In the genomic region with DNA sequence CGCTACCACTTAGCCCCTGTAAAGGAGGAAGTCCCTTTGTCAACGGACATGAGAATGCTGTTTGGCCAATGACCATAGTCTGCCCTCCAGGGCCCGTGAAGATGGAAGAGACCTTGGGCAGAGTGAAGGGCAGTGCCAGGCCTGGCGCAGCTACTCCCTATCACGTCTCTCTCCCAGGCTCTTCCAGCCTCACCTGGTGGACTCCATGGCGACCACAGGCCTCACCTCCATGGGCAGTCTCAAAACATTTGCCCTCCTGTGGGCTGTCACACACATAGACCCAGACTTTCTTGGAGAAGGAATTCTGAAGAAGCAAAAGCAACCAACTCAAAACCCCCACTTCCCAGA, we compare ENCODE assay signal across 8 cellular contexts. TPM values are rescaled to one million over a fixed set of nuclear protein-coding genes. Genes with fewer than 3 reads are reported as not detected.
DNase-seq lines count a peak whose midpoint lies in the region; ATAC-seq, FAIRE-seq and TF ChIP-seq lines count a peak whose summit lies in the region.
"Not testable (repeated sequence)": the region's sequence is repeated elsewhere in the genome, so short reads cannot be mapped to it uniquely, and the experiment has no call there.

No MANE protein-coding gene starts in this region.

- POLR2A ChIA-PET in GM12878 (lab: Charles Lee): not testable (repeated sequence)

- H3K23ac ChIP-seq in trophoblast cell (ENCODE audit: low read length): not testable (repeated sequence)

- peak overlapping the region; percentile 9 for H4K12ac ChIP-seq in trophoblast cell (ENCODE audit: low read depth, low read length)

- H3K9me3 ChIP-seq in T-helper 17 cell (ENCODE audit: control insufficient read depth, low read length, poor library complexity, severe bottlenecking); GM12878 (replicated peaks; ENCODE audit: control insufficient read depth, insufficient read depth, low read length); fibroblast of lung (ENCODE audit: control insufficient read depth, insufficient read depth, low read depth, low read length); right lobe of liver; trophoblast cell (ENCODE audit: insufficient read depth, low read depth, low read length); upper lobe of left lung: not testable (repeated sequence)

- not testable (repeated sequence) for H3K36me3 ChIP-seq in KMS-11 (ENCODE audit: insufficient read depth); GM12878 (ENCODE audit: control insufficient read depth in 2 of 2, insufficient read depth in 2 of 2, low read length in 1 of 2); fibroblast of lung (ENCODE audit: control insufficient read depth, insufficient read depth, low read length); trophoblast cell (ENCODE audit: control insufficient read depth in 1 of 2, insufficient read depth in 2 of 2, low read length in 2 of 2)
- H3K36me3 ChIP-seq in right lobe of liver: peaks cover 0 to 10% (median 2%) of the 10 kb centered on the region in 4 donors
- peaks cover 0 to 12% (median 0%) of the 10 kb centered on the region in 4 donors for H3K36me3 ChIP-seq in upper lobe of left lung

- not testable (repeated sequence) for H3K4me1 Mint-ChIP-seq in T-helper 17 cell

- peak overlapping the region; percentile 23 for H3K4ac ChIP-seq in trophoblast cell (ENCODE audit: low read depth, low read length)

- not testable (repeated sequence) for H3K14ac ChIP-seq in trophoblast cell (ENCODE audit: low read length)

- DNase-seq in DMS53 (lab: John Stamatoyannopoulos, UW) (peak; percentile 50), right lobe of liver (peak in 1 of 3 donors; percentile 53)
- not testable (repeated sequence) for DNase-seq in T-helper 17 cell; GM12878 (ENCODE audit: low read depth, low spot score); fibroblast of lung (ENCODE audit: low read depth in 2 of 2); trophoblast cell; upper lobe of left lung

- TF ChIP-seq CTCF in KMS-11 (conservative IDR thresholded peaks at IDR 0.05; ENCODE audit: low read depth, low read length); GM12878 (IDR thresholded peaks at IDR 0.05 in 2 of 3, conservative IDR thresholded peaks at IDR 0.05 in 1 of 3; ENCODE audit: control insufficient read depth in 2 of 3, extremely low read depth in 1 of 3, insufficient read depth in 1 of 3, low read depth in 3 of 3, low read length in 3 of 3); fibroblast of lung (conservative IDR thresholded peaks at IDR 0.05 in 1 of 2, IDR thresholded peaks at IDR 0.05 in 1 of 2; ENCODE audit: low read depth in 1 of 2, low read length in 2 of 2); right lobe of liver (IDR thresholded peaks at IDR 0.05); upper lobe of left lung (IDR thresholded peaks at IDR 0.05): not testable (repeated sequence)

- H4K20me1 ChIP-seq in KMS-11 (ENCODE audit: insufficient read depth); GM12878 (ENCODE audit: control insufficient read depth, insufficient read depth); fibroblast of lung (ENCODE audit: control insufficient read depth, extremely low read depth, insufficient read depth, low read length): not testable (repeated sequence)

- not testable (repeated sequence) for H2BK120ac ChIP-seq in trophoblast cell (ENCODE audit: insufficient read depth, low read length, poor library complexity)

- H2AK5ac ChIP-seq in trophoblast cell (ENCODE audit: low read length): not testable (repeated sequence)

- H2BK12ac ChIP-seq in trophoblast cell (ENCODE audit: low read length): not testable (repeated sequence)

- not testable (repeated sequence) for ATAC-seq in T-helper 17 cell
- ATAC-seq in GM12878 (peak; percentile 1; the same call in 2 of the 3 replicates), right lobe of liver (peak; percentile 6 to 31 (median 14)), upper lobe of left lung (ENCODE audit: low FRiP score in 2 of 2) (peak; percentile 1 to 49)

- H3K9ac ChIP-seq in KMS-11: peak overlapping the region; percentile 62; the same call in 1 of the 2 replicates
- peak overlapping the region; percentile 81; the same call in 1 of the 2 replicates for H3K9ac ChIP-seq in GM12878 (ENCODE audit: control insufficient read depth, insufficient read depth, low read length)
- H3K9ac ChIP-seq in fibroblast of lung (ENCODE audit: insufficient read depth, low read length): peak overlapping the region; percentile 88
- H3K9ac ChIP-seq in trophoblast cell (ENCODE audit: low read length): not testable (repeated sequence)

- H3K4me3 ChIP-seq in KMS-11 (IDR thresholded peaks at IDR 0.05; ENCODE audit: insufficient read depth, low read depth, low read length): not testable (repeated sequence)
- H3K4me3 ChIP-seq in GM12878 (peak overlapping the region; percentile 73), fibroblast of lung (replicated peaks in 1 of 4; ENCODE audit: control extremely low read depth in 1 of 4, insufficient read depth in 1 of 4, low read depth in 3 of 4, low read length in 4 of 4) (peak overlapping the region; percentile 84 to 94 (median 88)), right lobe of liver (peak overlapping the region; percentile 85 to 99 (median 94)), trophoblast cell (ENCODE audit: low read depth, low read length) (peak overlapping the region; percentile 91), upper lobe of left lung (peak overlapping the region; percentile 67 to 98 (median 78))

- peak overlapping the region; percentile 98 for H3K4me3 Mint-ChIP-seq in T-helper 17 cell

- in situ Hi-C loops in GM12878 (cut with MboI): not testable (repeated sequence)

- not testable (repeated sequence) for TF ChIP-seq POLR2A in GM12878 (IDR thresholded peaks at IDR 0.05; ENCODE audit: low read depth, low read length); right lobe of liver (IDR thresholded peaks at IDR 0.05); upper lobe of left lung (IDR thresholded peaks at IDR 0.05)

- H3K4me2 ChIP-seq in KMS-11 (peak overlapping the region; percentile 60; the same call in 1 of the 2 replicates), GM12878 (ENCODE audit: control insufficient read depth, insufficient read depth) (peak overlapping the region; percentile 75), fibroblast of lung (ENCODE audit: extremely low read depth, insufficient read depth, low read length) (peak overlapping the region; percentile 92), trophoblast cell (ENCODE audit: low read length) (peak overlapping the region; percentile 74)

- RAD21 ChIA-PET in GM12878 (lab: Charles Lee; ENCODE audit: unreplicated experiment): interaction anchor here (0.9 to 1.3 kb wide), 2 partner anchors 44 to 321 kb away, joined by 3 read pairs; no protein-coding TSS in a partner anchor

- not testable (repeated sequence) for BruUV-seq in GM12878 (replicated peaks; lab: Mats Ljungman, UMichigan)

- not testable (repeated sequence) for H3K27me3 Mint-ChIP-seq in T-helper 17 cell

- CTCF ChIA-PET in GM12878 (lab: Yijun Ruan, JAX): interaction anchor here (0.6 to 2.0 kb wide), 5 partner anchors 58 to 1632 kb away, joined by 3 to 8 read pairs (median 3); no protein-coding TSS in a partner anchor

- not testable (repeated sequence) for H3K27me3 ChIP-seq in KMS-11 (ENCODE audit: insufficient read depth, low read depth); GM12878 (replicated peaks in 1 of 2; ENCODE audit: control insufficient read depth in 2 of 2, insufficient read depth in 2 of 2, low read length in 1 of 2); fibroblast of lung (ENCODE audit: control insufficient read depth, insufficient read depth, low read length); right lobe of liver; trophoblast cell (ENCODE audit: insufficient read depth, low read length); upper lobe of left lung

- H3K36me3 Mint-ChIP-seq in T-helper 17 cell (ENCODE audit: low read depth): not testable (repeated sequence)

- SMC1A ChIA-PET in GM12878 (lab: Charles Lee; ENCODE audit: uncharacterized antibody, unreplicated experiment): interaction anchor here (0.7 kb wide), 3 partner anchors 22 to 138 kb away, joined by 3 read pairs; no protein-coding TSS in a partner anchor

- H3K27ac ChIP-seq in KMS-11: 0 out of 2 replicates have a peak overlapping the region, but pooled peaks have one; percentile 45
- peak overlapping the region; percentile 78; the same call in 1 of the 2 replicates for H3K27ac ChIP-seq in GM12878 (ENCODE audit: control insufficient read depth, insufficient read depth)
- peak overlapping the region; percentile 76 for H3K27ac ChIP-seq in fibroblast of lung (ENCODE audit: insufficient read depth, low read length)
- H3K27ac ChIP-seq in right lobe of liver: peak overlapping the region; percentile 85 to 92 (median 92)
- H3K27ac ChIP-seq in trophoblast cell (ENCODE audit: low read depth, low read length): not testable (repeated sequence)
- peak overlapping the region; percentile 76 to 91 (median 88) for H3K27ac ChIP-seq in upper lobe of left lung

- H3K79me1 ChIP-seq in trophoblast cell (ENCODE audit: low read length): not testable (repeated sequence)

- peak overlapping the region; percentile 29 for H4K91ac ChIP-seq in trophoblast cell (ENCODE audit: low read depth, low read length)

- 33% methylated on average over 6 of the region's 6 CpGs for WGBS in GM12878 (ENCODE audit: insufficient coverage, insufficient replicate concordance, low lambda C conversion rate, missing lambda C conversion rate)
- WGBS in right lobe of liver (ENCODE audit: insufficient coverage, low coverage, low lambda C conversion rate, missing lambda C conversion rate): 20% methylated on average over 5 of the region's 6 CpGs
- no CpG with 5 or more reads among the region's 6 CpGs for WGBS in trophoblast cell (ENCODE audit: extremely low coverage, insufficient coverage, insufficient read length)
- WGBS in upper lobe of left lung, 2 donors: 28 to 45% methylated on average over 4 to 6 of the region's 6 CpGs

- not testable (repeated sequence) for TF ChIP-seq EP300 in GM12878 (IDR thresholded peaks at IDR 0.05; ENCODE audit: borderline replicate concordance in 1 of 2, control insufficient read depth in 1 of 2, low read depth in 2 of 2, low read length in 2 of 2); upper lobe of left lung (IDR thresholded peaks at IDR 0.05)

- not testable (repeated sequence) for H3K79me2 ChIP-seq in KMS-11 (ENCODE audit: insufficient read depth, low read depth); GM12878 (ENCODE audit: control insufficient read depth, insufficient read depth, low read length); fibroblast of lung (ENCODE audit: control insufficient read depth, insufficient read depth, low read length); trophoblast cell (ENCODE audit: control insufficient read depth, insufficient read depth, low read length, poor library complexity)

- H3K27ac Mint-ChIP-seq in T-helper 17 cell: peak overlapping the region; percentile 91

- TF ChIP-seq RAD21 in GM12878 (IDR thresholded peaks at IDR 0.05; ENCODE audit: insufficient read depth, low read depth, low read length): not testable (repeated sequence)

- not testable (repeated sequence) for H2BK5ac ChIP-seq in trophoblast cell (ENCODE audit: low read depth, low read length, poor library complexity)

- peak overlapping the region; percentile 58 for H3K18ac ChIP-seq in trophoblast cell (ENCODE audit: low read length)

- H2AFZ ChIP-seq in KMS-11 (ENCODE audit: low read depth) (peak overlapping the region; percentile 69), GM12878 (ENCODE audit: control insufficient read depth, low read depth, low read length) (peak overlapping the region; percentile 78), fibroblast of lung (ENCODE audit: low read length) (peak overlapping the region; percentile 76), trophoblast cell (ENCODE audit: insufficient read depth, low read length, poor library complexity) (peak overlapping the region; percentile 39)

- intact Hi-C loops in GM12878 (cut with micrococcal nuclease; ENCODE audit: unreplicated experiment): loop anchor here (5.0 kb wide), 1 partner anchor 366 kb away; no protein-coding TSS in a partner anchor
- intact Hi-C loops in right lobe of liver (cut with DNase I): not testable (repeated sequence)

- peak overlapping the region; percentile 54 for H4K8ac ChIP-seq in trophoblast cell (ENCODE audit: low read depth, low read length)

- H3K4me1 ChIP-seq in KMS-11 (ENCODE audit: low read depth, poor library complexity, severe bottlenecking); GM12878 (ENCODE audit: control insufficient read depth, insufficient read depth, low read length); fibroblast of lung (ENCODE audit: control insufficient read depth, extremely low read depth, insufficient read depth, low read length); trophoblast cell (ENCODE audit: control insufficient read depth in 1 of 2, insufficient read depth in 2 of 2, low read length in 2 of 2): not testable (repeated sequence)
- H3K4me1 ChIP-seq in right lobe of liver: peaks cover 0 to 38% (median 10%) of the 10 kb centered on the region in 4 donors
- H3K4me1 ChIP-seq in upper lobe of left lung: peaks cover 12 to 26% (median 19%) of the 10 kb centered on the region in 4 donors

- not testable (repeated sequence) for FAIRE-seq in GM12878 (lab: Jason Lieb, UNC)

RNA-seq across cellular contexts. Expression of gene DHRS4, which starts 0.5 kb away (rescaled TPM):
- total RNA-seq in T-helper 17 cell (10 to 100 TPM in 1 of 2 donors, 1 to 10 TPM in 1; 7.6 to 13.4 TPM), GM12878 (2014; rRNA removed) (35.7 and 38.1 TPM in 2 replicates), GM12878 (2014; rRNA removed; fragmentation: Illumina TruSeq; extraction: Trizol) (18.2 and 19.7 TPM in 2 replicates), GM12878 (2021) (24.3 TPM in 2 replicates), fibroblast of lung (51.9 and 54.7 TPM in 2 replicates), right lobe of liver (10 to 100 TPM; 30.5 to 82.5 (median 45.1) TPM), upper lobe of left lung (10 to 100 TPM; 30.3 to 57.9 (median 33.8) TPM)
- total RNA-seq in GM12878 (2013; cell fraction: nucleolus; rRNA removed): 8.8 and 9.4 TPM in 2 replicates
- polyA plus RNA-seq in GM12878 (2011; ENCODE audit: low read depth): 16.7 TPM
- polyA plus RNA-seq in GM12878 (2011; rRNA removed) (10.1 and 12.2 TPM in 2 replicates), GM12878 (2014; fragmentation: Illumina TruSeq; extraction: Trizol) (16.6 and 20.1 TPM in 2 replicates), GM12878 (2014; fragmentation: Nextera tagmentation; extraction: Ambion mirVana) (1 to 10 TPM; 2.4 to 8.2 TPM), GM12878 (2014; rRNA removed) (31.6 and 36.0 TPM in 2 replicates), GM12878 (2016; fragmentation: Nextera tagmentation; extraction: Ambion mirVana) (10 to 100 TPM; 32.9 to 33.4 TPM), fibroblast of lung (28.9 and 30.5 TPM in 2 replicates)
- 20.8 and 21.3 TPM in 2 replicates for polyA plus RNA-seq in GM12878 (2011; cell fraction: cytosol; rRNA removed)
- 12.5 and 15.2 TPM in 2 replicates for polyA plus RNA-seq in GM12878 (2011; cell fraction: nucleus; rRNA removed)
- 22.2 and 24.0 TPM in 2 replicates for polyA plus RNA-seq in GM12878 (2012)
- polyA minus RNA-seq in GM12878 (2011; rRNA and poly(A)+ RNA removed): 6.7 and 7.4 TPM in 2 replicates
- polyA minus RNA-seq in GM12878 (2011; cell fraction: cytosol; rRNA and poly(A)+ RNA removed): 3.7 and 5.0 TPM in 2 replicates
- 4.2 and 5.1 TPM in 2 replicates for polyA minus RNA-seq in GM12878 (2011; cell fraction: nucleus; rRNA and poly(A)+ RNA removed)
- polyA plus RNA-seq in fibroblast of lung (2012): 50.4 and 52.7 TPM in 2 replicates
- polyA minus RNA-seq in fibroblast of lung (ENCODE audit: low replicate concordance): 9.7 and 24.7 TPM in 2 replicates
- 11.9 and 12.2 TPM in 2 replicates for polyA plus RNA-seq in trophoblast cell (2013)

RNA-seq across cellular contexts. Expression of gene DHRS4L2, which starts 35.6 kb away (rescaled TPM):
- total RNA-seq in T-helper 17 cell (1 to 10 TPM; 9.9 to 10.0 TPM), GM12878 (2014; rRNA removed) (31.1 and 41.7 TPM in 2 replicates), GM12878 (2014; rRNA removed; fragmentation: Illumina TruSeq; extraction: Trizol) (22.0 and 24.0 TPM in 2 replicates), GM12878 (2021) (21.5 and 24.9 TPM in 2 replicates), fibroblast of lung (16.7 and 22.6 TPM in 2 replicates), right lobe of liver (10 to 100 TPM; 17.7 to 53.6 (median 32.3) TPM), upper lobe of left lung (10 to 100 TPM; 13.2 to 27.4 (median 18.2) TPM)
- 10.2 and 10.4 TPM in 2 replicates for total RNA-seq in GM12878 (2013; cell fraction: nucleolus; rRNA removed)
- 9.5 TPM for polyA plus RNA-seq in GM12878 (2011; ENCODE audit: low read depth)
- polyA plus RNA-seq in GM12878 (2011; rRNA removed) (7.0 and 10.5 TPM in 2 replicates), GM12878 (2014; fragmentation: Illumina TruSeq; extraction: Trizol) (20.6 and 28.1 TPM in 2 replicates), GM12878 (2014; fragmentation: Nextera tagmentation; extraction: Ambion mirVana) (1 to 10 TPM; 2.8 to 6.8 TPM), GM12878 (2014; rRNA removed) (40.5 and 49.3 TPM in 2 replicates), GM12878 (2016; fragmentation: Nextera tagmentation; extraction: Ambion mirVana) (10 to 100 TPM; 27.5 to 33.1 TPM), fibroblast of lung (12.7 and 12.8 TPM in 2 replicates)
- 13.7 TPM in 2 replicates for polyA plus RNA-seq in GM12878 (2011; cell fraction: cytosol; rRNA removed)
- 13.5 and 14.0 TPM in 2 replicates for polyA plus RNA-seq in GM12878 (2011; cell fraction: nucleus; rRNA removed)
- 12.8 and 17.4 TPM in 2 replicates for polyA plus RNA-seq in GM12878 (2012)
- polyA minus RNA-seq in GM12878 (2011; rRNA and poly(A)+ RNA removed): 6.5 and 13.2 TPM in 2 replicates
- 2.3 and 7.8 TPM in 2 replicates for polyA minus RNA-seq in GM12878 (2011; cell fraction: cytosol; rRNA and poly(A)+ RNA removed)
- 4.8 and 7.9 TPM in 2 replicates for polyA minus RNA-seq in GM12878 (2011; cell fraction: nucleus; rRNA and poly(A)+ RNA removed)
- polyA plus RNA-seq in fibroblast of lung (2012): 27.8 and 33.6 TPM in 2 replicates
- polyA minus RNA-seq in fibroblast of lung (ENCODE audit: low replicate concordance): 22.4 and 58.6 TPM in 2 replicates
- 16.3 and 16.6 TPM in 2 replicates for polyA plus RNA-seq in trophoblast cell (2013)
